ENCODE assay signal across 8 cellular contexts in genomic region chr17:81034168-81034777, GRCh38. TPM values are rescaled to one million over a fixed set of nuclear protein-coding genes. Genes with fewer than 3 reads are reported as not detected.
DNase-seq lines count a peak whose midpoint lies in the region; ATAC-seq and TF ChIP-seq lines count a peak whose summit lies in the region.

No MANE protein-coding gene starts in this region.

- H3K4me3 Mint-ChIP-seq in IgD-negative memory B cell (peak overlapping the region; percentile 72 to 92 (median 74)), chondrocyte (ENCODE audit: unreplicated experiment) (peak overlapping the region; percentile 79)

- H3K27ac Mint-ChIP-seq in IgD-negative memory B cell (peak overlapping the region in 2 of 3 donors; percentile 7 to 78), chondrocyte (ENCODE audit: unreplicated experiment) (peak overlapping the region; percentile 69)

- H3K9me3 Mint-ChIP-seq in IgD-negative memory B cell (no peaks in the 10 kb centered on the region), chondrocyte (ENCODE audit: low read depth) (no peaks in the 10 kb centered on the region)

- POLR2A ChIA-PET in GM10248 (lab: Yijun Ruan, JAX) = interaction anchor here (0.6 kb wide), 1 partner anchor 29 kb away, joined by 3 read pairs; no protein-coding TSS in a partner anchor

- peak; percentile 15 for ATAC-seq in GM19395 (IDR thresholded peaks at IDR 0.05; ENCODE audit: unreplicated experiment)

- H3K27me3 Mint-ChIP-seq in IgD-negative memory B cell (peaks cover 28% of the 10 kb centered on the region), chondrocyte (ENCODE audit: low read depth) (no peaks in the 10 kb centered on the region)

- TF ChIP-seq CTCF in chondrocyte (IDR thresholded peaks at IDR 0.05) (no peak), GM10248 (IDR thresholded peaks at IDR 0.05; ENCODE audit: control extremely low read depth, extremely low read depth, low read depth, missing control alignments) (no peak)

- CTCF ChIA-PET in GM10248 (lab: Yijun Ruan, JAX) = no interaction called here

- H3K4me3 ChIP-seq in mononuclear cell (ENCODE audit: low read length) = peak overlapping the region; percentile 54

- DNase-seq in chondrocyte (ENCODE audit: low spot score) (no peak), GM10248 (ENCODE audit: extremely low spot score) (no peak), cerebellar nuclear complex (lab: John Stamatoyannopoulos, UW) (no peak), activated gamma-delta T cell treated with Interleukin-2 at 50 U/mL for 16 hours (no peak)
- no peak for DNase-seq in activated CD8-positive, alpha-beta memory T cell treated with anti-CD3 and anti-CD28 coated beads for 24 hours

- H3K36me3 Mint-ChIP-seq in IgD-negative memory B cell (peaks cover 2% of the 10 kb centered on the region), chondrocyte (ENCODE audit: low read depth) (no peaks in the 10 kb centered on the region)

- peaks cover 0 to 6% (median 2%) of the 10 kb centered on the region in 3 donors for H3K4me1 Mint-ChIP-seq in IgD-negative memory B cell
- peaks cover 47% of the 10 kb centered on the region for H3K4me1 Mint-ChIP-seq in chondrocyte (ENCODE audit: low read depth)

- H3K4me1 ChIP-seq in mononuclear cell (ENCODE audit: insufficient read depth, low read length) = peaks cover 37% of the 10 kb centered on the region

- no peaks in the 10 kb centered on the region for H3K9me3 ChIP-seq in mononuclear cell (ENCODE audit: low read depth, low read length)

- peaks cover 9% of the 10 kb centered on the region for H3K27me3 ChIP-seq in mononuclear cell (ENCODE audit: insufficient read depth, low read length)

RNA-seq across cellular contexts. Expression of gene BAIAP2, which starts 0.7 kb away (rescaled TPM):
- 0.48 TPM for polyA plus RNA-seq in IgD-negative memory B cell
- 28.9 to 43.6 TPM (median 29.5 TPM) in 3 replicates for total RNA-seq in chondrocyte
- total RNA-seq in mononuclear cell = 5.1 TPM

RNA-seq across cellular contexts. Expression of gene CHMP6, which starts 42.6 kb away (rescaled TPM):
- polyA plus RNA-seq in IgD-negative memory B cell = 30.2 TPM
- total RNA-seq in chondrocyte (27.6 to 33.0 TPM (median 28.4 TPM) in 3 replicates), mononuclear cell (14.4 TPM)
